10 cellular contexts compared by ENCODE assay signal in the genomic region with DNA sequence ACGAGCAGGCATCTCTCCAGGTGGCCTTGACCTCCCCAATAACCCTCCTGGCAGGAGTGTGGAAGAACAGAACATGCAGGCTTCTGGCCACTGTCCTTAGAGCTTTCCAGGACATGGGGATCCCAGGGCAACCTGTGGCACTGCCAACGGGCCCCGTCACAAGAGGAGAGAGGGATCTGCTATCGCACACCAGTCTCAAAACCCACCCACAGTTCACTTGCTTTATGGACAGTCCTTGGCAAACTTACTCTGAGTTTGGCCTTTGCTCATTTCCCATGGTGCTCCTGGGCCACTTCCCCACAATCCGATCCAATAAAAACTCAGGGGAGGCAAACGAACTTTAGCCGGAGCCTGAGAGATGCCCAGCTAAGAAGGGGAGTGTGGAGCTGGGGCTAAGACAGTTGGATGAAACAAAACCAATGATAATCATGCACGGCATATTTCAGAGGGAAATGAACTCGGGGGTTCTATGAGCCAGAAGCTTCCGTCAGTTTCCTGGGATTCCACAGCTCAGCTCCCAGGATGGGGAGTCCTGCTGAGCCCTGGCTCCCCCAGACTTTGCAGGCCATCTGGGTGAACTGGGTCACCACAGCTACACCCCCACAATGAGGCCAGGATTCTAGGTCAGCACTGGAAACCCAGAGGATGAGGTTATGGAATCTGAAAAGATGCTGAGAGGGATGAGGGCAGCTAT.
DNase-seq lines count a peak whose midpoint lies in the region; ATAC-seq and TF ChIP-seq lines count a peak whose summit lies in the region.
"Had no signal": no experiment of that assay in that cellular context is flagged by ENCODE, and none has a peak within 500 bp of the region (broad histone marks: within the 10 kb centered on the region; RNA-seq: fewer than 3 reads in every experiment).

No MANE protein-coding gene starts in this region.

- no peak for TF ChIP-seq EP300 in transverse colon (IDR thresholded peaks at IDR 0.05; ENCODE audit: low read depth)

- H3K36me3 ChIP-seq in heart left ventricle (peaks cover 0 to 14% (median 0%) of the 10 kb centered on the region in 9 donors), muscle layer of duodenum (ENCODE audit: control insufficient read depth in 1 of 2, insufficient read depth in 2 of 2, low read length in 2 of 2) (peaks cover 0 to 20% of the 10 kb centered on the region in 2 donors), transverse colon (no peaks in the 10 kb centered on the region)

- intact Hi-C loops in heart left ventricle (cut with DNase I): no loop called here
- intact Hi-C loops in transverse colon (cut with DNase I; ENCODE audit: low total_unique reads): no loop called here

- TF ChIP-seq CTCF in heart left ventricle (IDR thresholded peaks at IDR 0.05): no peak
- no peak for TF ChIP-seq CTCF in transverse colon (IDR thresholded peaks at IDR 0.05)

- DNase-seq in heart left ventricle (peak in 4 of 5 donors; percentile 59 to 86 (median 73)), transverse colon (peak; percentile 61), T-helper 17 cell (no peak), CD1c-positive myeloid dendritic cell (ENCODE audit: extremely low spot score) (no peak)
- DNase-seq: CD4-positive, CD25-positive, alpha-beta regulatory T cell; NCI-H2171 had no signal

- H3K4me3 Mint-ChIP-seq in T-helper 17 cell: no peak overlapping the region
- H3K4me3 Mint-ChIP-seq: CD4-positive, CD25-positive, alpha-beta regulatory T cell had no signal

- in situ Hi-C loops in transverse colon (cut with MboI; ENCODE audit: low pct_ligation_motif_present in 1 of 4, low pct_unique_long_range_greater_than_20kb in 1 of 4, low sequenced_read_pairs in 3 of 4): no loop called here

- TF ChIP-seq POLR2A in heart left ventricle (IDR thresholded peaks at IDR 0.05) (no peak), transverse colon (IDR thresholded peaks at IDR 0.05) (peak; percentile 32)

- H3K4me1 ChIP-seq in heart left ventricle: peaks cover 5 to 75% (median 52%) of the 10 kb centered on the region in 12 donors
- H3K4me1 ChIP-seq in muscle layer of duodenum (ENCODE audit: control insufficient read depth in 1 of 2, insufficient read depth in 2 of 2, low read length in 2 of 2): peaks cover 31 to 60% of the 10 kb centered on the region in 2 donors
- H3K4me1 ChIP-seq in transverse colon: peaks cover 48 to 68% (median 58%) of the 10 kb centered on the region in 4 donors

- no peaks in the 10 kb centered on the region for H3K9me3 ChIP-seq in heart left ventricle
- H3K9me3 ChIP-seq in muscle layer of duodenum (ENCODE audit: control insufficient read depth in 1 of 2, low read length in 2 of 2): no peaks in the 10 kb centered on the region
- H3K9me3 ChIP-seq in transverse colon: no peaks in the 10 kb centered on the region
- no peaks in the 10 kb centered on the region for H3K9me3 ChIP-seq in T-helper 17 cell (ENCODE audit: control insufficient read depth, low read length, poor library complexity, severe bottlenecking)

- H3K27me3 ChIP-seq in heart left ventricle (no peaks in the 10 kb centered on the region), muscle layer of duodenum (ENCODE audit: low read depth, low read length) (no peaks in the 10 kb centered on the region), transverse colon (no peaks in the 10 kb centered on the region)

- no peak overlapping the region for H3K27ac Mint-ChIP-seq in T-helper 17 cell
- H3K27ac Mint-ChIP-seq: CD4-positive, CD25-positive, alpha-beta regulatory T cell had no signal

- H3K27ac ChIP-seq in angular gyrus (ENCODE audit: low read depth, low read length) (peak overlapping the region; percentile 2), heart left ventricle (peak overlapping the region; percentile 6 to 81 (median 58)), muscle layer of duodenum (ENCODE audit: low read length) (peak overlapping the region; percentile 74), transverse colon (peak overlapping the region; percentile 78 to 86 (median 82))
- H3K27ac ChIP-seq: epithelial cell of prostate had no signal

- H3K27me3 Mint-ChIP-seq in T-helper 17 cell: no peaks in the 10 kb centered on the region
- H3K27me3 Mint-ChIP-seq: CD4-positive, CD25-positive, alpha-beta regulatory T cell had no signal

- H3K4me1 Mint-ChIP-seq in T-helper 17 cell: peaks cover 4% of the 10 kb centered on the region

- H3K4me3 ChIP-seq in heart left ventricle (no peak overlapping the region), muscle layer of duodenum (ENCODE audit: low read depth in 1 of 2, low read length in 2 of 2) (no peak overlapping the region), transverse colon (no peak overlapping the region)

- ATAC-seq in heart left ventricle (peak; percentile 81 to 89 (median 83)), T-helper 17 cell (no peak), HG03565 (IDR thresholded peaks at IDR 0.05; ENCODE audit: unreplicated experiment) (no peak)

- H3K36me3 Mint-ChIP-seq in T-helper 17 cell (ENCODE audit: low read depth): no peaks in the 10 kb centered on the region

- 39 to 47% (median 41%) methylated on average over 9 to 10 of the region's 10 CpGs for WGBS in heart left ventricle, 4 donors
- 33 to 47% methylated on average over 4 to 10 of the region's 10 CpGs for WGBS in transverse colon (ENCODE audit: low coverage in 1 of 2), 2 donors

Comparison
In these comparisons a context has a peak if more than half of its experiments do, and no peak if none do; other contexts are left out.
1. H3K27ac ChIP-seq: peak in every context shown above with its lines; median percentile 82 in transverse colon; 74 in muscle layer of duodenum; 58 in heart left ventricle; 2 in angular gyrus.
2. ATAC-seq: peak in heart left ventricle (4 of 4); none in T-helper 17 cell (single experiment) and HG03565 (single experiment).
3. DNase-seq: peak in heart left ventricle (4 of 5) and transverse colon (single experiment); none in T-helper 17 cell (0 of 3) and CD1c-positive myeloid dendritic cell (single experiment).